8 cellular contexts compared by ENCODE assay signal in the genomic region with DNA sequence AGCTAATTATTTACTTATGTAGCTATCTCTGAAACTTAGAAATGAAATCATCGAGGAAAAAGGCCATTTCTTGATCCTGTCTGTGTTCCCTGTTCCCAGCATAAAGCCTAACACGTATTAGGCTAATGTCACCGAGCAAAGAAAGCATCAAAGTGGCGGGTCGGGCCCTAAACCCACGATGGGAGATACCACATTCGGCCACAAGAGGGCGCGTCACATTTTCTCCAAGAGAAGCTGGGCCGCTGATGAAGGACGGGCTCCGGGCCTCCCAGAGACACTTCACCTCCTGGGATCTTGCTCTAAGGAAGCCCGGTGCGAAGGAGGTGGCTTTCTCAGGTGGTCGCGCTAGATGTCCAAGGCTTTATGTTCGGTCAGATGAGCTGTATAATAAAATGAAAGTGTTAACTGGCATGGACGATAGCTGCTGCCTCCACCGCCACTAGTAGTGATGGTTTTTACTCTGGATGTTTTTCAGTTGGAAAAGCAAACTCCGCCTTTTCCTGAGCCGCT. TPM values are rescaled to one million over a fixed set of nuclear protein-coding genes. Genes with fewer than 3 reads are reported as not detected.
DNase-seq lines count a peak whose midpoint lies in the region; ATAC-seq and TF ChIP-seq lines count a peak whose summit lies in the region.

No MANE protein-coding gene starts in this region.

- CTCF ChIA-PET in RWPE1 (lab: Yijun Ruan, JAX), result interaction anchor here (0.5 to 3.2 kb wide), 34 partner anchors 8 to 750 kb away, joined by 3 to 20 read pairs (median 4); a partner anchor contains a TSS

- peak overlapping the region; percentile 61 for H3K9ac ChIP-seq in Loucy (ENCODE audit: low read depth, low read length, poor library complexity, severe bottlenecking)
- peak overlapping the region; percentile 66 for H3K9ac ChIP-seq in neural cell (ENCODE audit: low read length)

- H3K4me2 ChIP-seq in Loucy (ENCODE audit: low read depth, low read length, poor library complexity, severe bottlenecking) (peak overlapping the region; percentile 96), neural cell (ENCODE audit: low read length) (peak overlapping the region; percentile 91)

- POLR2A ChIA-PET in RWPE1 (lab: Yijun Ruan, JAX; ENCODE audit: low non-redundant PET), result interaction anchor here (1.0 kb wide), 1 partner anchor 32 kb away, joined by 3 read pairs; no protein-coding TSS in a partner anchor

- H3F3A ChIP-seq in Loucy (ENCODE audit: low read depth), result no peaks in the 10 kb centered on the region
- no peaks in the 10 kb centered on the region for H3F3A ChIP-seq in neural cell (ENCODE audit: insufficient read depth, low read length, poor library complexity, severe bottlenecking)

- H3K79me2 ChIP-seq in Loucy (ENCODE audit: insufficient read depth, low read length) (peaks cover 12% of the 10 kb centered on the region; the same call in 1 of the 2 replicates), neural cell (replicated peaks; ENCODE audit: insufficient read depth, low read length) (peaks cover 9% of the 10 kb centered on the region)

- peak overlapping the region; percentile 87 for H3K4me3 Mint-ChIP-seq in stimulated activated naive CD8-positive, alpha-beta T cell treated with anti-CD3 and anti-CD28 coated beads, Interleukin-15, Interleukin-2, amounts not matched to agents 100 ng/mL and 50 ng/mL, for 24 hours

- peaks cover 13% of the 10 kb centered on the region for H3K4me1 ChIP-seq in Loucy (ENCODE audit: insufficient read depth, low read length, poor library complexity, severe bottlenecking)

- H4K20me1 ChIP-seq in Loucy (ENCODE audit: insufficient read depth, low read length, poor library complexity, severe bottlenecking) (no peaks in the 10 kb centered on the region), neural cell (ENCODE audit: insufficient read depth) (no peaks in the 10 kb centered on the region)

- peak; percentile 47 for ATAC-seq in GM18517 (IDR thresholded peaks at IDR 0.05; ENCODE audit: unreplicated experiment)

- TF ChIP-seq RAD21 in neural cell (conservative IDR thresholded peaks at IDR 0.05), result peak; percentile 73

- no peaks in the 10 kb centered on the region for H3K9me3 Mint-ChIP-seq in stimulated activated naive CD8-positive, alpha-beta T cell treated with anti-CD3 and anti-CD28 coated beads, Interleukin-15, Interleukin-2, amounts not matched to agents 100 ng/mL and 50 ng/mL, for 24 hours

- H3K9me3 ChIP-seq in Loucy (ENCODE audit: insufficient read depth, low read depth, low read length), result no peaks in the 10 kb centered on the region
- no peaks in the 10 kb centered on the region for H3K9me3 ChIP-seq in neural cell (ENCODE audit: low read length)

- H3K4me1 Mint-ChIP-seq in stimulated activated naive CD8-positive, alpha-beta T cell treated with anti-CD3 and anti-CD28 coated beads, Interleukin-15, Interleukin-2, amounts not matched to agents 100 ng/mL and 50 ng/mL, for 24 hours (ENCODE audit: low read depth), result peaks cover 24% of the 10 kb centered on the region

- H3K27me3 Mint-ChIP-seq in stimulated activated naive CD8-positive, alpha-beta T cell treated with anti-CD3 and anti-CD28 coated beads, Interleukin-15, Interleukin-2, amounts not matched to agents 100 ng/mL and 50 ng/mL, for 24 hours, result no peaks in the 10 kb centered on the region

- peak overlapping the region; percentile 83 for H3K4me3 ChIP-seq in Loucy (ENCODE audit: low read length, poor library complexity, severe bottlenecking)
- H3K4me3 ChIP-seq in foreskin fibroblast (ENCODE audit: low read depth in 1 of 2, low read length in 2 of 2), result peak overlapping the region; percentile 90 to 97
- H3K4me3 ChIP-seq in neural cell (ENCODE audit: low read length), result peak overlapping the region; percentile 97

- no peak for TF ChIP-seq EP300 in neural cell (conservative IDR thresholded peaks at IDR 0.05; ENCODE audit: poor library complexity, severe bottlenecking)

- H3K36me3 ChIP-seq in Loucy (ENCODE audit: insufficient read depth, low read length), result no peaks in the 10 kb centered on the region
- no peaks in the 10 kb centered on the region for H3K36me3 ChIP-seq in neural cell (ENCODE audit: insufficient read depth, low read length)

- DNase-seq in A172 (ENCODE audit: low spot score), result peak; percentile 84
- peak; percentile 82 for DNase-seq in RWPE1 (ENCODE audit: low spot score)
- peak; percentile 97 for DNase-seq in activated effector memory CD4-positive, alpha-beta T cell treated with anti-CD3 and anti-CD28 coated beads, Interleukin-2, amount 50 U/mL, for 16 hours
- peak; percentile 75 to 93 for DNase-seq in foreskin fibroblast

- H3K9me2 ChIP-seq in Loucy (replicated peaks; ENCODE audit: low read depth, low read length), result no peaks in the 10 kb centered on the region
- no peaks in the 10 kb centered on the region for H3K9me2 ChIP-seq in neural cell (ENCODE audit: insufficient read depth, low read length)

- H3K36me3 Mint-ChIP-seq in stimulated activated naive CD8-positive, alpha-beta T cell treated with anti-CD3 and anti-CD28 coated beads, Interleukin-15, Interleukin-2, amounts not matched to agents 100 ng/mL and 50 ng/mL, for 24 hours (ENCODE audit: low read depth), result no peaks in the 10 kb centered on the region

- TF ChIP-seq CTCF in Loucy (conservative IDR thresholded peaks at IDR 0.05; ENCODE audit: low read length) (peak; percentile 83), RWPE1 (conservative IDR thresholded peaks at IDR 0.05; ENCODE audit: low read depth) (peak; percentile 95), foreskin fibroblast (IDR thresholded peaks at IDR 0.05; ENCODE audit: low read depth, low read length) (peak; percentile 76), neural cell (IDR thresholded peaks at IDR 0.05; ENCODE audit: poor library complexity, severe bottlenecking) (peak; percentile 94)

- H3K27ac ChIP-seq in RWPE1 (peak overlapping the region; percentile 85), neural cell (ENCODE audit: low read length) (peak overlapping the region; percentile 83)

- H3K27me3 ChIP-seq in Loucy (ENCODE audit: insufficient read depth, low read length, poor library complexity, severe bottlenecking), result no peaks in the 10 kb centered on the region
- no peaks in the 10 kb centered on the region for H3K27me3 ChIP-seq in neural cell (ENCODE audit: insufficient read depth, low read depth, low read length)

- peak overlapping the region; percentile 84 for H3K27ac Mint-ChIP-seq in stimulated activated naive CD8-positive, alpha-beta T cell treated with anti-CD3 and anti-CD28 coated beads, Interleukin-15, Interleukin-2, amounts not matched to agents 100 ng/mL and 50 ng/mL, for 24 hours

- H2AFZ ChIP-seq in Loucy (ENCODE audit: low read length), result peak overlapping the region; percentile 99
- H2AFZ ChIP-seq in neural cell (ENCODE audit: low read depth, low read length), result peak overlapping the region; percentile 15

TF ChIP-seq in neural cell, 6 proteins besides CTCF, POLR2A, EP300 and RAD21:
- TF ChIP-seq TAF1 (IDR thresholded peaks at IDR 0.05; ENCODE audit: low read depth) (peak; percentile 45), EZH2 (IDR thresholded peaks at IDR 0.05; ENCODE audit: borderline replicate concordance, insufficient read depth, low read length, poor library complexity, severe bottlenecking) (no peak), SMC3 (conservative IDR thresholded peaks at IDR 0.05; ENCODE audit: poor library complexity) (peak; percentile 86), MXI1 (conservative IDR thresholded peaks at IDR 0.05; ENCODE audit: poor library complexity, severe bottlenecking) (no peak), POLR2AphosphoS5 (IDR thresholded peaks at IDR 0.05) (peak; percentile 49)
- TF ChIP-seq, protein P1, sequence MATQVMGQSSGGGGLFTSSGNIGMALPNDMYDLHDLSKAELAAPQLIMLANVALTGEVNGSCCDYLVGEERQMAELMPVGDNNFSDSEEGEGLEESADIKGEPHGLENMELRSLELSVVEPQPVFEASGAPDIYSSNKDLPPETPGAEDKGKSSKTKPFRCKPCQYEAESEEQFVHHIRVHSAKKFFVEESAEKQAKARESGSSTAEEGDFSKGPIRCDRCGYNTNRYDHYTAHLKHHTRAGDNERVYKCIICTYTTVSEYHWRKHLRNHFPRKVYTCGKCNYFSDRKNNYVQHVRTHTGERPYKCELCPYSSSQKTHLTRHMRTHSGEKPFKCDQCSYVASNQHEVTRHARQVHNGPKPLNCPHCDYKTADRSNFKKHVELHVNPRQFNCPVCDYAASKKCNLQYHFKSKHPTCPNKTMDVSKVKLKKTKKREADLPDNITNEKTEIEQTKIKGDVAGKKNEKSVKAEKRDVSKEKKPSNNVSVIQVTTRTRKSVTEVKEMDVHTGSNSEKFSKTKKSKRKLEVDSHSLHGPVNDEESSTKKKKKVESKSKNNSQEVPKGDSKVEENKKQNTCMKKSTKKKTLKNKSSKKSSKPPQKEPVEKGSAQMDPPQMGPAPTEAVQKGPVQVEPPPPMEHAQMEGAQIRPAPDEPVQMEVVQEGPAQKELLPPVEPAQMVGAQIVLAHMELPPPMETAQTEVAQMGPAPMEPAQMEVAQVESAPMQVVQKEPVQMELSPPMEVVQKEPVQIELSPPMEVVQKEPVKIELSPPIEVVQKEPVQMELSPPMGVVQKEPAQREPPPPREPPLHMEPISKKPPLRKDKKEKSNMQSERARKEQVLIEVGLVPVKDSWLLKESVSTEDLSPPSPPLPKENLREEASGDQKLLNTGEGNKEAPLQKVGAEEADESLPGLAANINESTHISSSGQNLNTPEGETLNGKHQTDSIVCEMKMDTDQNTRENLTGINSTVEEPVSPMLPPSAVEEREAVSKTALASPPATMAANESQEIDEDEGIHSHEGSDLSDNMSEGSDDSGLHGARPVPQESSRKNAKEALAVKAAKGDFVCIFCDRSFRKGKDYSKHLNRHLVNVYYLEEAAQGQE (IDR thresholded peaks at IDR 0.05; ENCODE audit: borderline replicate concordance), result peak; percentile 68

RNA-seq across cellular contexts. Expression of a gene that starts 0.9 kb away (rescaled TPM):
- total RNA-seq in A172 (2014; rRNA removed; shearing (Covaris generic)), result 13.7 and 13.9 TPM in 2 replicates
- 36.2 and 41.7 TPM in 2 replicates for polyA plus RNA-seq in neural cell
- 31.9 and 37.3 TPM in 2 replicates for polyA minus RNA-seq in neural cell

RNA-seq across cellular contexts. Expression of a gene that starts 35.7 kb away (rescaled TPM):
- total RNA-seq in A172 (2014; rRNA removed; shearing (Covaris generic)), result 0.50 and 0.62 TPM in 2 replicates
- polyA plus RNA-seq in neural cell, result 105 and 128 TPM in 2 replicates
- polyA minus RNA-seq in neural cell, result 77.2 and 83.0 TPM in 2 replicates

RNA-seq across cellular contexts. Expression of a gene that starts 38.4 kb away (rescaled TPM):
- 839 and 951 TPM in 2 replicates for total RNA-seq in A172 (2014; rRNA removed; shearing (Covaris generic))
- 33.0 and 37.2 TPM in 2 replicates for polyA plus RNA-seq in neural cell
- 38.1 and 53.8 TPM in 2 replicates for polyA minus RNA-seq in neural cell

RNA-seq across cellular contexts. Expression of a gene that starts 56.2 kb away (rescaled TPM):
- total RNA-seq in A172 (2014; rRNA removed; shearing (Covaris generic)), result 19.1 and 35.5 TPM in 2 replicates
- 29.2 and 30.5 TPM in 2 replicates for polyA plus RNA-seq in neural cell
- polyA minus RNA-seq in neural cell, result 56.8 and 70.1 TPM in 2 replicates

Comparison
In these comparisons a context has a peak if more than half of its experiments do, and no peak if none do; other contexts are left out.
1. Peak in every context shown above with its lines: DNase-seq, ATAC-seq, H3K4me3 ChIP-seq and H3K27ac ChIP-seq.